ENCODE assay signal across 8 cellular contexts in genomic region chr2:189783451-189783926, GRCh38. TPM values are rescaled to one million over a fixed set of nuclear protein-coding genes. Genes with fewer than 3 reads are reported as not detected.
A peak's percentile ranks its signal among the peaks of the same experiment; 100 is the strongest.
DNase-seq lines count a peak whose midpoint lies in the region; ATAC-seq and TF ChIP-seq lines count a peak whose summit lies in the region.

No MANE protein-coding gene starts in this region.

- H3K4me1 ChIP-seq in left lung (peaks cover 7 to 49% of the 10 kb centered on the region in 2 donors), suprapubic skin (peaks cover 37% of the 10 kb centered on the region)

- H3K4me3 ChIP-seq in cardiac fibroblast (replicated peaks in 1 of 2; ENCODE audit: low read depth in 2 of 2, low read length in 2 of 2) (peak overlapping the region; percentile 64 to 87), left lung (peak overlapping the region; percentile 61 to 79), suprapubic skin (peak overlapping the region; percentile 73)

- intact Hi-C loops in left lung (cut with DNase I), result no loop called here

- DNase-seq in ACHN, result peak; percentile 53
- DNase-seq in GM13977 (ENCODE audit: low spot score), result peak; percentile 40
- DNase-seq in NOMO-1 (lab: John Stamatoyannopoulos, UW; ENCODE audit: unreplicated experiment in 2 of 2), result peak; percentile 36 to 55
- peak; percentile 48 to 56 for DNase-seq in cardiac fibroblast (ENCODE audit: low read depth in 2 of 2)
- no peak for DNase-seq in left lung
- DNase-seq in suprapubic skin (ENCODE audit: low spot score in 2 of 2), result no peak
- no peak for DNase-seq in stimulated activated CD4-positive, alpha-beta T cell treated with anti-CD3 and anti-CD28 coated beads, Interleukin-1b, Interleukin-23, amount 100 ng/mL, for 48 hours

- peak; percentile 6 for ATAC-seq in HG02981 (IDR thresholded peaks at IDR 0.05; ENCODE audit: unreplicated experiment)
- ATAC-seq in left lung, result peak; percentile 19

- TF ChIP-seq CTCF in GM13977 (IDR thresholded peaks at IDR 0.05; ENCODE audit: extremely low read depth, insufficient read depth, missing control alignments), result no peak
- TF ChIP-seq CTCF in cardiac fibroblast (IDR thresholded peaks at IDR 0.05; ENCODE audit: low read depth, low read length), result no peak
- TF ChIP-seq CTCF in left lung (IDR thresholded peaks at IDR 0.05), result no peak
- TF ChIP-seq CTCF in suprapubic skin (IDR thresholded peaks at IDR 0.05), result no peak

- TF ChIP-seq POLR2A in suprapubic skin (IDR thresholded peaks at IDR 0.05), result no peak

- H3K36me3 ChIP-seq in left lung (peaks cover 0 to 30% of the 10 kb centered on the region in 2 donors), suprapubic skin (peaks cover 26% of the 10 kb centered on the region)

- WGBS in suprapubic skin, result under 1% methylated on average over 12 of the region's 17 CpGs

- no peaks in the 10 kb centered on the region for H3K9me3 ChIP-seq in left lung
- no peaks in the 10 kb centered on the region for H3K9me3 ChIP-seq in suprapubic skin

- H3K27me3 ChIP-seq in left lung (no peaks in the 10 kb centered on the region), suprapubic skin (no peaks in the 10 kb centered on the region)

- in situ Hi-C loops in ACHN (cut with HindIII; ENCODE audit: low pct_ligation_motif_present, low pct_unique_long_range_greater_than_20kb, low sequenced_read_pairs), result loop anchor here (25.0 kb wide), 1 partner anchor 279 kb away; the partner anchor contains the start of gene MSTN
- in situ Hi-C loops in GM13977 (cut with MboI; ENCODE audit: low pct_unique_long_range_greater_than_20kb, low sequenced_read_pairs, unreplicated experiment), result no loop called here

- TF ChIP-seq EP300 in suprapubic skin (IDR thresholded peaks at IDR 0.05), result no peak

- H3K27ac ChIP-seq in left lung (peak overlapping the region; percentile 95 to 97), suprapubic skin (peak overlapping the region; percentile 95)

RNA-seq across cellular contexts. Expression of gene ORMDL1, which starts 0.7 kb away (rescaled TPM):
- total RNA-seq in left lung (10 to 100 TPM; 55.3 to 56.8 TPM), suprapubic skin (100 to 1,000 TPM in 1 of 4 donors, 10 to 100 TPM in 3; 39.2 to 190 (median 74.8) TPM)

RNA-seq across cellular contexts. Expression of gene PMS1, which starts 0.8 kb away (rescaled TPM):
- total RNA-seq in left lung, result 10 to 100 TPM; 25.4 to 28.4 TPM
- 10 to 100 TPM in 2 of 4 donors, 1 to 10 TPM in 2; 5.7 to 15.7 (median 11.0) TPM for total RNA-seq in suprapubic skin

RNA-seq across cellular contexts. Expression of gene OSGEPL1, which starts 20.9 kb away (rescaled TPM):
- total RNA-seq in left lung (10 to 100 TPM in 1 of 2 donors, 1 to 10 TPM in 1; 7.2 to 10.1 TPM), suprapubic skin (10 to 100 TPM in 1 of 4 donors, 1 to 10 TPM in 3; 3.1 to 14.3 (median 8.9) TPM)

Comparison
In these comparisons a context has a peak if more than half of its experiments do, and no peak if none do; other contexts are left out.
1. DNase-seq: peak in ACHN (single experiment), GM13977 (single experiment), NOMO-1 (2 of 2) and cardiac fibroblast (2 of 2); none in left lung (0 of 2), suprapubic skin (0 of 2) and stimulated activated CD4-positive, alpha-beta T cell treated with anti-CD3 and anti-CD28 coated beads, Interleukin-1b, Interleukin-23, amount 100 ng/mL, for 48 hours (single experiment).
2. Peak in every context shown above with its lines, with median percentiles within 50 percentile points of each other: H3K4me3 ChIP-seq.